ENCODE assay signal across 1 cellular context in the genomic region with DNA sequence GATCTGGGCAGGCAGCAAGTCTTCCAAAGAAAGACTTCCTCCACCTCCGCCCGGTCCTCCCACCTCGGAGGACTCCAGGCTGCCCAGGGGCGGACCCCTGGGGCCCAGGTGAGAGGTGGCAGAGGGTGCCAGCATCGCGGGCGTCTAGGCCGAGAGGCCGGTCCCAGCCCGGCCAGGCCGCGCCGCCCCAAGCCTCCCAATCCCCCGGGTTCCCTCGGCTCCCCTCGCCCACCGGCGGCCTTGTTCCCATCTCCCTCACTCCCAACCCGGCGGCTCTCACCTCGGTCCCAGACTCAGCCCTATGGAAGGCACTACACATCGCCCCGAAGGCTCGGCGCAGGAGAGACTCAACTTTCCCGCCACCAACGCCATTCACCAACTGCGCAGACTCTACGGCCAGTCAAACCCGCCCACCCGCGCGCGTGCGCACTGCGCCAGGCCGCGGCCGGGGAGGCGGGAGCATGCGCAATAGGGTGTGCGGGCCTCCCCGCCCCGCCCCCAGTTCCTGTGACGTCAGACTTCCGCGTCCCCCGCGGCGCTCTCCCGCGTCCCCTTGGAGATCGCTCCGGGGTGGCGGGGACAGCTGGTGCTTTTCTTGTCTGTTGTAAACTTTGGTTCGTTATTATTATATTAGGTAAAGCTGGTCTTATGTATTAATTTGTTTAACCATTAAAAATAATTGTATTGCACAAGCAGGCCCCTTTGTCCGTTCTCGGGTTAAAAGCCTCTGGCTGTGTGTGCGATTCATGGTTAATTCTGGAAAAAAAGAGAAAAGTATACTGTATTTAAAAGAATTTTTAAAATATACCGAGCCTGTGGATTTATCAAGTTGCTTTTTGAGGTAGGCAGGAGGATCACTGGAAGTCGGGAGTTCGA.
TF ChIP-seq lines count a peak whose summit lies in the region.

A gene (minus strand): TSS at position 381 of the 876 bp plus-strand sequence. CDS start 62 bp downstream, at position 319.

TF ChIP-seq in HepG2, 621 proteins besides CTCF, POLR2A, EP300 and RAD21 (continued from another document):
- 0 out of 2 replicates have a peak, but pooled peaks have one; percentile 78 for TF ChIP-seq ZNF343 (CRISPR knock-in tag; IDR thresholded peaks at IDR 0.05)
- 0 out of 2 replicates have a peak, but pooled peaks have one; percentile 31 for TF ChIP-seq RXRB (CRISPR knock-in tag; IDR thresholded peaks at IDR 0.05; ENCODE audit: borderline replicate concordance)
- no peak for TF ChIP-seq PHB2 (IDR thresholded peaks at IDR 0.05; ENCODE audit: partially characterized antibody)
- TF ChIP-seq RFXAP (CRISPR knock-in tag; IDR thresholded peaks at IDR 0.05; ENCODE audit: borderline replicate concordance) = peak; percentile 48; the same call in 1 of the 2 replicates
- 0 out of 2 replicates have a peak, but pooled peaks have one; percentile 34 for TF ChIP-seq XBP1 (CRISPR knock-in tag; IDR thresholded peaks at IDR 0.05)
- TF ChIP-seq POLR2AphosphoS5 (IDR thresholded peaks at IDR 0.05; ENCODE audit: low read depth, low read length) = peak; percentile 96
- TF ChIP-seq RXRA (CRISPR knock-in tag; IDR thresholded peaks at IDR 0.05) = peak; percentile 39; the same call in 1 of the 2 replicates
- TF ChIP-seq EEA1 (CRISPR knock-in tag; IDR thresholded peaks at IDR 0.05; ENCODE audit: borderline replicate concordance) = 0 out of 2 replicates have a peak, but pooled peaks have one; percentile 31
- TF ChIP-seq, protein P1, sequence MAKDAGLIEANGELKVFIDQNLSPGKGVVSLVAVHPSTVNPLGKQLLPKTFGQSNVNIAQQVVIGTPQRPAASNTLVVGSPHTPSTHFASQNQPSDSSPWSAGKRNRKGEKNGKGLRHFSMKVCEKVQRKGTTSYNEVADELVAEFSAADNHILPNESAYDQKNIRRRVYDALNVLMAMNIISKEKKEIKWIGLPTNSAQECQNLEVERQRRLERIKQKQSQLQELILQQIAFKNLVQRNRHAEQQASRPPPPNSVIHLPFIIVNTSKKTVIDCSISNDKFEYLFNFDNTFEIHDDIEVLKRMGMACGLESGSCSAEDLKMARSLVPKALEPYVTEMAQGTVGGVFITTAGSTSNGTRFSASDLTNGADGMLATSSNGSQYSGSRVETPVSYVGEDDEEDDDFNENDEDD (CRISPR knock-in tag; IDR thresholded peaks at IDR 0.05; ENCODE audit: borderline replicate concordance) = peak; percentile 99
- TF ChIP-seq FOXP1 (IDR thresholded peaks at IDR 0.05) = no peak
- 0 out of 2 replicates have a peak, but pooled peaks have one; percentile 19 for TF ChIP-seq FOXP1 (CRISPR knock-in tag; IDR thresholded peaks at IDR 0.05)
- TF ChIP-seq, protein P2, sequence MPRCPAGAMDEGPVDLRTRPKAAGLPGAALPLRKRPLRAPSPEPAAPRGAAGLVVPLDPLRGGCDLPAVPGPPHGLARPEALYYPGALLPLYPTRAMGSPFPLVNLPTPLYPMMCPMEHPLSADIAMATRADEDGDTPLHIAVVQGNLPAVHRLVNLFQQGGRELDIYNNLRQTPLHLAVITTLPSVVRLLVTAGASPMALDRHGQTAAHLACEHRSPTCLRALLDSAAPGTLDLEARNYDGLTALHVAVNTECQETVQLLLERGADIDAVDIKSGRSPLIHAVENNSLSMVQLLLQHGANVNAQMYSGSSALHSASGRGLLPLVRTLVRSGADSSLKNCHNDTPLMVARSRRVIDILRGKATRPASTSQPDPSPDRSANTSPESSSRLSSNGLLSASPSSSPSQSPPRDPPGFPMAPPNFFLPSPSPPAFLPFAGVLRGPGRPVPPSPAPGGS (CRISPR knock-in tag; IDR thresholded peaks at IDR 0.05) = peak; percentile 68
- 0 out of 2 replicates have a peak, but pooled peaks have one; percentile 52 for TF ChIP-seq ZSCAN31 (CRISPR knock-in tag; IDR thresholded peaks at IDR 0.05; ENCODE audit: low read depth)
- TF ChIP-seq, protein P3, sequence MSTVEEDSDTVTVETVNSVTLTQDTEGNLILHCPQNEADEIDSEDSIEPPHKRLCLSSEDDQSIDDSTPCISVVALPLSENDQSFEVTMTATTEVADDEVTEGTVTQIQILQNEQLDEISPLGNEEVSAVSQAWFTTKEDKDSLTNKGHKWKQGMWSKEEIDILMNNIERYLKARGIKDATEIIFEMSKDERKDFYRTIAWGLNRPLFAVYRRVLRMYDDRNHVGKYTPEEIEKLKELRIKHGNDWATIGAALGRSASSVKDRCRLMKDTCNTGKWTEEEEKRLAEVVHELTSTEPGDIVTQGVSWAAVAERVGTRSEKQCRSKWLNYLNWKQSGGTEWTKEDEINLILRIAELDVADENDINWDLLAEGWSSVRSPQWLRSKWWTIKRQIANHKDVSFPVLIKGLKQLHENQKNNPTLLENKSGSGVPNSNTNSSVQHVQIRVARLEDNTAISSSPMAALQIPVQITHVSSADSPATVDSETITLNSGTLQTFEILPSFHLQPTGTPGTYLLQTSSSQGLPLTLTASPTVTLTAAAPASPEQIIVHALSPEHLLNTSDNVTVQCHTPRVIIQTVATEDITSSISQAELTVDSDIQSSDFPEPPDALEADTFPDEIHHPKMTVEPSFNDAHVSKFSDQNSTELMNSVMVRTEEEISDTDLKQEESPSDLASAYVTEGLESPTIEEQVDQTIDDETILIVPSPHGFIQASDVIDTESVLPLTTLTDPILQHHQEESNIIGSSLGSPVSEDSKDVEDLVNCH (CRISPR knock-in tag; IDR thresholded peaks at IDR 0.05) = no peak
- TF ChIP-seq, protein P4, sequence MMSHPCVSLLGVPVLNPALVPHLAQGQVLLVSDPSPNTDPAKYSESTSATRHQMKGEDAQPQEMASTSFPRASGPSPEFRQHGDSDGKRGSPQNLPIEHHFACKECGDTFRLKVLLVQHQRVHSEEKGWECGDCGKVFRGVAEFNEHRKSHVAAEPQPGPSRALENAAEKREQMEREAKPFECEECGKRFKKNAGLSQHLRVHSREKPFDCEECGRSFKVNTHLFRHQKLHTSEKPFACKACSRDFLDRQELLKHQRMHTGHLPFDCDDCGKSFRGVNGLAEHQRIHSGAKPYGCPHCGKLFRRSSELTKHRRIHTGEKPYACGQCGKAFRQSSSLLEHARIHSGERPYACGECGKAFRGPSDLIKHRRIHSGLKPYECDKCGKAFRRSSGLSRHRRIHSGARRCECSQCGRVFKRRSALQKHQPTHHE (CRISPR knock-in tag; IDR thresholded peaks at IDR 0.05; ENCODE audit: borderline replicate concordance) = peak; percentile 90
- no peak for TF ChIP-seq ZNF598 (CRISPR knock-in tag; IDR thresholded peaks at IDR 0.05; ENCODE audit: borderline replicate concordance)
- TF ChIP-seq SNAI1 (CRISPR knock-in tag; IDR thresholded peaks at IDR 0.05; ENCODE audit: borderline replicate concordance) = peak; percentile 67; the same call in 1 of the 2 replicates
- TF ChIP-seq NFKB2 (CRISPR knock-in tag; IDR thresholded peaks at IDR 0.05; ENCODE audit: borderline replicate concordance) = peak; percentile 53; the same call in 1 of the 2 replicates
- no peak for TF ChIP-seq NFE2L2 (IDR thresholded peaks at IDR 0.05; ENCODE audit: low read length)
- TF ChIP-seq KAT8 (CRISPR knock-in tag; IDR thresholded peaks at IDR 0.05) = peak; percentile 96
- TF ChIP-seq, protein P5, sequence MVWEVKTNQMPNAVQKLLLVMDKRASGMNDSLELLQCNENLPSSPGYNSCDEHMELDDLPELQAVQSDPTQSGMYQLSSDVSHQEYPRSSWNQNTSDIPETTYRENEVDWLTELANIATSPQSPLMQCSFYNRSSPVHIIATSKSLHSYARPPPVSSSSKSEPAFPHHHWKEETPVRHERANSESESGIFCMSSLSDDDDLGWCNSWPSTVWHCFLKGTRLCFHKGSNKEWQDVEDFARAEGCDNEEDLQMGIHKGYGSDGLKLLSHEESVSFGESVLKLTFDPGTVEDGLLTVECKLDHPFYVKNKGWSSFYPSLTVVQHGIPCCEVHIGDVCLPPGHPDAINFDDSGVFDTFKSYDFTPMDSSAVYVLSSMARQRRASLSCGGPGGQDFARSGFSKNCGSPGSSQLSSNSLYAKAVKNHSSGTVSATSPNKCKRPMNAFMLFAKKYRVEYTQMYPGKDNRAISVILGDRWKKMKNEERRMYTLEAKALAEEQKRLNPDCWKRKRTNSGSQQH (CRISPR knock-in tag; IDR thresholded peaks at IDR 0.05; ENCODE audit: low read depth) = peak; percentile 99
- TF ChIP-seq, protein P6, sequence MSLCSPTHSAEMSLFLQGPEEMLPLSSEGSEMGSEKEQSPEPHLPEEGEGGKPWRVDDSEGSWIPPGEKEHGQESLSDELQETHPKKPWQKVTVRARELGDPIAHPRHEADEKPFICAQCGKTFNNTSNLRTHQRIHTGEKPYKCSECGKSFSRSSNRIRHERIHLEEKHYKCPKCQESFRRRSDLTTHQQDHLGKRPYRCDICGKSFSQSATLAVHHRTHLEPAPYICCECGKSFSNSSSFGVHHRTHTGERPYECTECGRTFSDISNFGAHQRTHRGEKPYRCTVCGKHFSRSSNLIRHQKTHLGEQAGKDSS (CRISPR knock-in tag; IDR thresholded peaks at IDR 0.05; ENCODE audit: borderline replicate concordance, low read depth) = 0 out of 2 replicates have a peak, but pooled peaks have one; percentile 32
- TF ChIP-seq, protein P7, sequence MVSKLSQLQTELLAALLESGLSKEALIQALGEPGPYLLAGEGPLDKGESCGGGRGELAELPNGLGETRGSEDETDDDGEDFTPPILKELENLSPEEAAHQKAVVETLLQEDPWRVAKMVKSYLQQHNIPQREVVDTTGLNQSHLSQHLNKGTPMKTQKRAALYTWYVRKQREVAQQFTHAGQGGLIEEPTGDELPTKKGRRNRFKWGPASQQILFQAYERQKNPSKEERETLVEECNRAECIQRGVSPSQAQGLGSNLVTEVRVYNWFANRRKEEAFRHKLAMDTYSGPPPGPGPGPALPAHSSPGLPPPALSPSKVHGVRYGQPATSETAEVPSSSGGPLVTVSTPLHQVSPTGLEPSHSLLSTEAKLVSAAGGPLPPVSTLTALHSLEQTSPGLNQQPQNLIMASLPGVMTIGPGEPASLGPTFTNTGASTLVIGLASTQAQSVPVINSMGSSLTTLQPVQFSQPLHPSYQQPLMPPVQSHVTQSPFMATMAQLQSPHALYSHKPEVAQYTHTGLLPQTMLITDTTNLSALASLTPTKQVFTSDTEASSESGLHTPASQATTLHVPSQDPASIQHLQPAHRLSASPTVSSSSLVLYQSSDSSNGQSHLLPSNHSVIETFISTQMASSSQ (IDR thresholded peaks at IDR 0.05; ENCODE audit: low read depth) = no peak
- TF ChIP-seq, protein P7 (CRISPR knock-in tag; IDR thresholded peaks at IDR 0.05; ENCODE audit: borderline replicate concordance) = 0 out of 2 replicates have a peak, but pooled peaks have one; percentile 48
- TF ChIP-seq, protein P8, sequence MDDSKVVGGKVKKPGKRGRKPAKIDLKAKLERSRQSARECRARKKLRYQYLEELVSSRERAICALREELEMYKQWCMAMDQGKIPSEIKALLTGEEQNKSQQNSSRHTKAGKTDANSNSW (CRISPR knock-in tag; IDR thresholded peaks at IDR 0.05; ENCODE audit: borderline replicate concordance) = no peak
- TF ChIP-seq PAX8 (CRISPR knock-in tag; IDR thresholded peaks at IDR 0.05; ENCODE audit: borderline replicate concordance) = 0 out of 2 replicates have a peak, but pooled peaks have one; percentile 58
- 0 out of 2 replicates have a peak, but pooled peaks have one; percentile 69 for TF ChIP-seq FOXK1 (CRISPR knock-in tag; IDR thresholded peaks at IDR 0.05; ENCODE audit: borderline replicate concordance, low read depth)
- TF ChIP-seq ZNF335 (CRISPR knock-in tag; IDR thresholded peaks at IDR 0.05) = 0 out of 2 replicates have a peak, but pooled peaks have one; percentile 35
- 0 out of 2 replicates have a peak, but pooled peaks have one; percentile 25 for TF ChIP-seq ZFAT (CRISPR knock-in tag; conservative IDR thresholded peaks at IDR 0.05)
